In the genomic region with DNA sequence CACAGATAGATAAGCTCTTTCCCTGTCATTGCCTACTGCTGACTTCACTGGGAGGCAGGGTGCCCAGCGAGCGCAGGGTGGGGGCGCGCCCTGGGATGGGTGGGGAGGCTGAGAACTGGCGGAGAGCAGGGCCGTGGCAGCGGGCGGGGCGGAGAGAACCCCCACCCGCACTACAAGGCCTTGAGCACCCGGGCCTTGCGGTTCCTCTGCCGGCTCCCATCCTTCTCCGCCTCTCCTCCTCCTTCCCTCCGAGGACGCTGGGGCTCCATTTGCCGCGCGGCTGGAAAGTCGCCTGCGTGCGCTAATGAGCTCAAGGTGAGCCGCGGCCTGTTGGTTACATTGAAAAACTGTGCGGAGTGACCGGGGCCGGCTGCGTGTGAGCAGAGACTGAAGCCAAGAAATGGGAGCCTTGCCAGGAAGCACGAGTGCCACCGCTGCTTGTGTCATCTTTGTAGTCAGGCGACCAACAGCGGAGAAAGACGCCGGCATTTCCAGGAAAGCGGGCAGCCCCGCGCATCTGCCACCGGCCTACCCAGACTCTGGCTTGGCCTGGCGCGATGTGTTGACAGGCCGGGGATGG, we compare ENCODE assay signal across 13 cellular contexts.
A peak's percentile ranks its signal among the peaks of the same experiment; 100 is the strongest.
DNase-seq lines count a peak whose midpoint lies in the region; ATAC-seq and TF ChIP-seq lines count a peak whose summit lies in the region.
"Had no signal": no experiment of that assay in that cellular context is flagged by ENCODE, and none has a peak within 500 bp of the region (broad histone marks: within the 10 kb centered on the region; RNA-seq: fewer than 3 reads in every experiment).

No MANE protein-coding gene starts in this region.

- H3K4me3 Mint-ChIP-seq in Caco-2 (ENCODE audit: unreplicated experiment) (no peak overlapping the region), MCF 10A (ENCODE audit: unreplicated experiment) (no peak overlapping the region)
- H3K4me3 Mint-ChIP-seq in CD8-positive, alpha-beta T cell = no peak overlapping the region
- H3K4me3 Mint-ChIP-seq: activated naive CD4-positive, alpha-beta T cell treated with anti-CD3 and anti-CD28 coated beads for 36 hours had no signal

- ATAC-seq in PC-3 (no peak), HG03521 (IDR thresholded peaks at IDR 0.05; ENCODE audit: unreplicated experiment) (no peak), GM21825 (IDR thresholded peaks at IDR 0.05; ENCODE audit: unreplicated experiment) (no peak)
- ATAC-seq in CD8-positive, alpha-beta T cell = no peak

- no peaks in the 10 kb centered on the region for H3K9me2 ChIP-seq in PC-3 (replicated peaks; ENCODE audit: low read length)

- BruUV-seq in Caco-2 (replicated peaks; lab: Mats Ljungman, UMichigan) (no TSS peak), PC-3 (replicated peaks; lab: Mats Ljungman, UMichigan) (no TSS peak), MCF 10A (replicated peaks; lab: Mats Ljungman, UMichigan) (no TSS peak)

- H3K27me3 ChIP-seq in Caco-2 (replicated peaks; ENCODE audit: control insufficient read depth, insufficient read depth, low read length) = no peaks in the 10 kb centered on the region
- no peaks in the 10 kb centered on the region for H3K27me3 ChIP-seq in PC-3 (ENCODE audit: low read length)
- H3K27me3 ChIP-seq in endocrine pancreas (ENCODE audit: control insufficient read depth, insufficient read depth, low read length) = no peaks in the 10 kb centered on the region
- H3K27me3 ChIP-seq in CD8-positive, alpha-beta T cell (ENCODE audit: insufficient read depth, low read length) = no peaks in the 10 kb centered on the region

- TF ChIP-seq CTCF in Caco-2 (IDR thresholded peaks at IDR 0.05; ENCODE audit: insufficient read depth in 1 of 2, low read depth in 1 of 2, low read length in 1 of 2, severe bottlenecking in 1 of 2, unreplicated experiment in 1 of 2) (no peak), PC-3 (conservative IDR thresholded peaks at IDR 0.05; ENCODE audit: low read depth, low read length) (no peak), MCF 10A (IDR thresholded peaks at IDR 0.05; ENCODE audit: unreplicated experiment) (no peak)
- no peak for TF ChIP-seq CTCF in CD8-positive, alpha-beta T cell (IDR thresholded peaks at IDR 0.05)

- H3K27me3 Mint-ChIP-seq in Caco-2 (ENCODE audit: insufficient read depth, unreplicated experiment) (no peaks in the 10 kb centered on the region), MCF 10A (ENCODE audit: insufficient read depth, unreplicated experiment) (no peaks in the 10 kb centered on the region)
- H3K27me3 Mint-ChIP-seq in CD8-positive, alpha-beta T cell (ENCODE audit: low read depth) = peaks cover 5% of the 10 kb centered on the region

- no peaks in the 10 kb centered on the region for H3K9me3 Mint-ChIP-seq in Caco-2 (ENCODE audit: unreplicated experiment)
- no peaks in the 10 kb centered on the region for H3K9me3 Mint-ChIP-seq in MCF 10A (ENCODE audit: unreplicated experiment)
- H3K9me3 Mint-ChIP-seq in CD8-positive, alpha-beta T cell = peaks cover 9% of the 10 kb centered on the region

- POLR2A ChIA-PET in Caco-2 (lab: Charles Lee) (no interaction called here), PC-3 (lab: Charles Lee; ENCODE audit: unreplicated experiment) (no interaction called here), MCF 10A (lab: Yijun Ruan, JAX) (no interaction called here)
- POLR2A ChIA-PET in CD8-positive, alpha-beta T cell (lab: Charles Lee) = no interaction called here

- H3K4me2 ChIP-seq in PC-3 (ENCODE audit: low read length) = no peak overlapping the region

- H3K36me3 Mint-ChIP-seq in Caco-2 (ENCODE audit: insufficient read depth, unreplicated experiment) (no peaks in the 10 kb centered on the region), MCF 10A (ENCODE audit: insufficient read depth, unreplicated experiment) (no peaks in the 10 kb centered on the region)
- H3K36me3 Mint-ChIP-seq in CD8-positive, alpha-beta T cell = no peaks in the 10 kb centered on the region

- intact Hi-C loops in Caco-2 (cut with micrococcal nuclease; ENCODE audit: unreplicated experiment) = no loop called here
- intact Hi-C loops in PC-3 (cut with micrococcal nuclease) = no loop called here
- intact Hi-C loops in MCF 10A (cut with micrococcal nuclease) = no loop called here
- intact Hi-C loops in CD8-positive, alpha-beta T cell (cut with DNase I, micrococcal nuclease) = no loop called here

- no peak overlapping the region for H2AFZ ChIP-seq in PC-3 (ENCODE audit: low read length)

- CTCF ChIA-PET in Caco-2 (lab: Charles Lee) = no interaction called here
- CTCF ChIA-PET in PC-3 (lab: Charles Lee) = no interaction called here
- CTCF ChIA-PET in MCF 10A (lab: Yijun Ruan, JAX) = interaction anchor here (0.7 kb wide), 3 partner anchors 11 to 418 kb away, joined by 3 to 5 read pairs (median 3); no protein-coding TSS in a partner anchor
- CTCF ChIA-PET in CD8-positive, alpha-beta T cell (lab: Charles Lee) = no interaction called here

- H3K4me1 ChIP-seq in Caco-2 (peaks cover 22% of the 10 kb centered on the region), PC-3 (ENCODE audit: insufficient read depth, low read length) (peaks cover 55% of the 10 kb centered on the region), endocrine pancreas (ENCODE audit: control insufficient read depth, insufficient read depth, low read length) (no peaks in the 10 kb centered on the region)
- no peaks in the 10 kb centered on the region for H3K4me1 ChIP-seq in CD8-positive, alpha-beta T cell (ENCODE audit: insufficient read depth, low read length)

- no peaks in the 10 kb centered on the region for H3K9me3 ChIP-seq in Caco-2
- H3K9me3 ChIP-seq in PC-3 (ENCODE audit: low read length) = no peaks in the 10 kb centered on the region
- no peaks in the 10 kb centered on the region for H3K9me3 ChIP-seq in endocrine pancreas (ENCODE audit: control insufficient read depth, low read length)
- no peaks in the 10 kb centered on the region for H3K9me3 ChIP-seq in CD8-positive, alpha-beta T cell (ENCODE audit: low read length)

- peak overlapping the region; percentile 92; the same call in 1 of the 2 replicates for H3K27ac ChIP-seq in PC-3 (ENCODE audit: low read length)
- H3K27ac ChIP-seq in CD8-positive, alpha-beta T cell (ENCODE audit: low read depth, low read length) = no peak overlapping the region

- H3K79me2 ChIP-seq in PC-3 (ENCODE audit: low read length) = no peaks in the 10 kb centered on the region

- peaks cover 3% of the 10 kb centered on the region for H3F3A ChIP-seq in PC-3 (ENCODE audit: low read length, unreplicated experiment)

- peak overlapping the region; percentile 73 for H3K27ac Mint-ChIP-seq in Caco-2 (ENCODE audit: unreplicated experiment)
- H3K27ac Mint-ChIP-seq in MCF 10A (ENCODE audit: low read depth, unreplicated experiment) = no peak overlapping the region
- H3K27ac Mint-ChIP-seq in CD8-positive, alpha-beta T cell = no peak overlapping the region
- H3K27ac Mint-ChIP-seq: activated naive CD4-positive, alpha-beta T cell treated with anti-CD3 and anti-CD28 coated beads for 36 hours had no signal

- no peaks in the 10 kb centered on the region for H4K20me1 ChIP-seq in PC-3 (ENCODE audit: low read length)

- H3K9ac ChIP-seq in PC-3 (ENCODE audit: low read length) (no peak overlapping the region), endocrine pancreas (ENCODE audit: control insufficient read depth, insufficient read depth, low read length) (no peak overlapping the region)

- H3K4me1 Mint-ChIP-seq in Caco-2 (ENCODE audit: low read depth, unreplicated experiment) (peaks cover 20% of the 10 kb centered on the region), MCF 10A (ENCODE audit: insufficient read depth, unreplicated experiment) (no peaks in the 10 kb centered on the region)
- H3K4me1 Mint-ChIP-seq in CD8-positive, alpha-beta T cell (ENCODE audit: low read depth) = no peaks in the 10 kb centered on the region

- H3K36me3 ChIP-seq in Caco-2 (ENCODE audit: control insufficient read depth, insufficient read depth, low read length) (no peaks in the 10 kb centered on the region), PC-3 (ENCODE audit: low read depth, low read length) (no peaks in the 10 kb centered on the region), endocrine pancreas (ENCODE audit: control insufficient read depth, insufficient read depth, low read length) (no peaks in the 10 kb centered on the region)
- no peaks in the 10 kb centered on the region for H3K36me3 ChIP-seq in CD8-positive, alpha-beta T cell (ENCODE audit: insufficient read depth, low read length)

- H3K4me3 ChIP-seq in Caco-2 (ENCODE audit: low read depth, low read length) (no peak overlapping the region), PC-3 (ENCODE audit: low read length) (no peak overlapping the region), endocrine pancreas (ENCODE audit: control insufficient read depth, insufficient read depth, low read length) (peak overlapping the region; percentile 35)
- H3K4me3 ChIP-seq in CD8-positive, alpha-beta T cell (ENCODE audit: low read depth, low read length) = no peak overlapping the region

- DNase-seq in Caco-2 (no peak), PC-3 (no peak), mucosa of gallbladder (ENCODE audit: low spot score) (peak; percentile 38), MCF 10A (ENCODE audit: unreplicated experiment) (no peak)
- DNase-seq in CD8-positive, alpha-beta T cell = no peak
- DNase-seq: activated naive CD4-positive, alpha-beta T cell treated with anti-CD3 and anti-CD28 coated beads for 36 hours; cerebellar nuclear complex; KBM-7; NCI-H526 treated with DMSO at 0.1 percent for 48 hours; RPMI8226 had no signal
